1 cellular context compared by ENCODE assay signal in genomic region chr2:27370026-27370815, GRCh38.
TF ChIP-seq lines count a peak whose summit lies in the region.

Gene EIF2B4, minus strand, starts transcription at chr2:27370338. Its CDS starts 24 bp downstream, at chr2:27370314.
Gene SNX17, plus strand, starts transcription at chr2:27370616. Its CDS starts 128 bp downstream, at chr2:27370744.

TF ChIP-seq in HepG2, 621 proteins besides CTCF, POLR2A, EP300 and RAD21 (continued from another document and continues in another):
- TF ChIP-seq ZNF281 (CRISPR knock-in tag; IDR thresholded peaks at IDR 0.05; ENCODE audit: borderline replicate concordance): 0 out of 2 replicates have a peak, but pooled peaks have one; percentile 45
- TF ChIP-seq ZFYVE20 (CRISPR knock-in tag; IDR thresholded peaks at IDR 0.05; ENCODE audit: borderline replicate concordance, low read depth): peak; percentile 94
- peak; percentile 98 for TF ChIP-seq HNF1B (CRISPR knock-in tag; IDR thresholded peaks at IDR 0.05)
- TF ChIP-seq MTF1 (CRISPR knock-in tag; IDR thresholded peaks at IDR 0.05): peak; percentile 66; the same call in 1 of the 2 replicates
- TF ChIP-seq SALL2 (CRISPR knock-in tag; IDR thresholded peaks at IDR 0.05): peak; percentile 100
- TF ChIP-seq TSC22D2 (CRISPR knock-in tag; IDR thresholded peaks at IDR 0.05; ENCODE audit: borderline replicate concordance): peak; percentile 64
- peak; percentile 96 for TF ChIP-seq SMAD1 (CRISPR knock-in tag; IDR thresholded peaks at IDR 0.05; ENCODE audit: borderline replicate concordance, low read depth)
- peak; percentile 50 for TF ChIP-seq HOXA9 (CRISPR knock-in tag; IDR thresholded peaks at IDR 0.05; ENCODE audit: borderline replicate concordance)
- TF ChIP-seq SALL1 (CRISPR knock-in tag; IDR thresholded peaks at IDR 0.05): peak; percentile 92
- TF ChIP-seq KAT7 (CRISPR knock-in tag; IDR thresholded peaks at IDR 0.05; ENCODE audit: borderline replicate concordance): peak; percentile 96; the same call in 1 of the 2 replicates
- no peak; the same call in 1 of the 2 replicates for TF ChIP-seq WIZ (CRISPR knock-in tag; IDR thresholded peaks at IDR 0.05)
- TF ChIP-seq ZNF747 (CRISPR knock-in tag; IDR thresholded peaks at IDR 0.05; ENCODE audit: borderline replicate concordance): peak; percentile 97; the same call in 1 of the 2 replicates
- no peak; the same call in 1 of the 2 replicates for TF ChIP-seq KDM1A (CRISPR knock-in tag; IDR thresholded peaks at IDR 0.05)
- TF ChIP-seq PAWR (CRISPR knock-in tag; IDR thresholded peaks at IDR 0.05; ENCODE audit: borderline replicate concordance): no peak
- TF ChIP-seq CEBPZ (IDR thresholded peaks at IDR 0.05; ENCODE audit: low read length): no peak
- TF ChIP-seq ZSCAN25 (CRISPR knock-in tag; IDR thresholded peaks at IDR 0.05): peak; percentile 68; the same call in 1 of the 2 replicates
- peak; percentile 62; the same call in 1 of the 2 replicates for TF ChIP-seq TIGD3 (CRISPR knock-in tag; IDR thresholded peaks at IDR 0.05; ENCODE audit: borderline replicate concordance)
- TF ChIP-seq NFATC3 (CRISPR knock-in tag; IDR thresholded peaks at IDR 0.05): peak; percentile 92
- TF ChIP-seq ZNF142 (CRISPR knock-in tag; IDR thresholded peaks at IDR 0.05): peak; percentile 95
- TF ChIP-seq MLX (CRISPR knock-in tag; IDR thresholded peaks at IDR 0.05): peak; percentile 87
- peak; percentile 94 for TF ChIP-seq ZNF800 (CRISPR knock-in tag; IDR thresholded peaks at IDR 0.05)
- peak; percentile 57 for TF ChIP-seq TBL1XR1 (IDR thresholded peaks at IDR 0.05; ENCODE audit: borderline replicate concordance, low read length, partially characterized antibody)
- TF ChIP-seq CSRNP1 (CRISPR knock-in tag; IDR thresholded peaks at IDR 0.05): peak; percentile 98
- TF ChIP-seq KLF16 (CRISPR knock-in tag; IDR thresholded peaks at IDR 0.05): peak; percentile 84 to 97; a peak in 3 of 4 replicates
- no peak for TF ChIP-seq MTA3 (CRISPR knock-in tag; IDR thresholded peaks at IDR 0.05)
- TF ChIP-seq HINFP (CRISPR knock-in tag; IDR thresholded peaks at IDR 0.05; ENCODE audit: low read depth): peak; percentile 89; the same call in 1 of the 2 replicates
- TF ChIP-seq GABPA (IDR thresholded peaks at IDR 0.05; ENCODE audit: low read depth, low read length): no peak
- peak; percentile 89 for TF ChIP-seq GABPA (CRISPR knock-in tag; IDR thresholded peaks at IDR 0.05; ENCODE audit: low read depth)
- TF ChIP-seq ZNF274 (CRISPR knock-in tag; IDR thresholded peaks at IDR 0.05): no peak; the same call in 1 of the 2 replicates
